In the genomic region with DNA sequence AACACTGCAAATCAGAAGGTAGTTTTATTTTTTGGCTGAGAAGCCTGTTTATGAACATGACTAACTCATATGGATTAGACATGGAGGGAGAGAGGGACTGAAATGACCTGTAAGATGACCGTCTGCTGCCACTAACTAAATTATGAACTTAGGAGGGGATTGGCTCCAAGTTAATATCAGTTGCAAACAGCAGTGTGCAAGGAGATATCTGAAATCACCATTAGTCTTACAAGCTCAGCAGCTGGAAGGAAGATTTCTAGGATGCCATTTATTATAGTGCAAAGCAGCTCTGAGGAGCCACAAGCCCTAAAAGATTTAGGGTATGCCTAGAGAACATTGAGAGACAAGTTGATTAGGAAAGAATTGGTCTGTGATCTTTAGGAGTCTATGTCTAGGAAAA, we compare ENCODE assay signal across 23 cellular contexts.
DNase-seq lines count a peak whose midpoint lies in the region; ATAC-seq and TF ChIP-seq lines count a peak whose summit lies in the region.
"Had no signal": no experiment of that assay in that cellular context is flagged by ENCODE, and none has a peak within 500 bp of the region (broad histone marks: within the 10 kb centered on the region; RNA-seq: fewer than 3 reads in every experiment).

No MANE protein-coding gene starts in this region.

- H3K27me3 ChIP-seq in neural progenitor cell: no peaks in the 10 kb centered on the region
- H3K27me3 ChIP-seq: BE2C, BLaER1 had no signal

- DNase-seq in NCI-H82 (lab: John Stamatoyannopoulos, UW) (peak; percentile 18), NCI-H82 treated with DMSO at 0.1 percent for 48 hours (lab: John Stamatoyannopoulos, UW; ENCODE audit: unreplicated experiment) (no peak), erythroblast (lab: John Stamatoyannopoulos, UW) (peak; percentile 3 to 56), neural progenitor cell (ENCODE audit: low spot score) (no peak)
- DNase-seq in activated CD8-positive, alpha-beta memory T cell treated with anti-CD3 and anti-CD28 coated beads, Interleukin-2, amount 10 ng/mL, durations not matched to agents 7 days and 5 days: no peak
- DNase-seq: ACHN; BE2C; C1 segment of cervical spinal cord; CD4-positive, alpha-beta memory T cell; CD4-positive, CD25-positive, alpha-beta regulatory T cell; CD8-positive, alpha-beta memory T cell; COR-L47; DMS 273 treated with DMSO at 0.1 percent for 48 hours; DMS153; DMS53; DMS79; DND-41; EL; GDM1 had no signal

- no peaks in the 10 kb centered on the region for H3K27me3 Mint-ChIP-seq in activated CD8-positive, alpha-beta memory T cell treated with anti-CD3 and anti-CD28 coated beads, Interleukin-2, amount 10 ng/mL, durations not matched to agents 7 days and 5 days
- H3K27me3 Mint-ChIP-seq in neural progenitor cell (ENCODE audit: insufficient read depth, low read depth): peaks cover 4% of the 10 kb centered on the region
- H3K27me3 Mint-ChIP-seq: CD4-positive, alpha-beta memory T cell; CD4-positive, CD25-positive, alpha-beta regulatory T cell had no signal

- no peaks in the 10 kb centered on the region for H3K79me2 ChIP-seq in neural progenitor cell (ENCODE audit: low read depth)

- H3K27ac Mint-ChIP-seq in activated CD8-positive, alpha-beta memory T cell treated with anti-CD3 and anti-CD28 coated beads, Interleukin-2, amount 10 ng/mL, durations not matched to agents 7 days and 5 days: no peak overlapping the region
- H3K27ac Mint-ChIP-seq in neural progenitor cell: no peak overlapping the region
- H3K27ac Mint-ChIP-seq: CD14-positive monocyte; CD4-positive, alpha-beta memory T cell; CD4-positive, CD25-positive, alpha-beta regulatory T cell; CD8-positive, alpha-beta memory T cell had no signal

- peaks cover 17% of the 10 kb centered on the region for H3K4me1 Mint-ChIP-seq in activated CD8-positive, alpha-beta memory T cell treated with anti-CD3 and anti-CD28 coated beads, Interleukin-2, amount 10 ng/mL, durations not matched to agents 7 days and 5 days
- no peaks in the 10 kb centered on the region for H3K4me1 Mint-ChIP-seq in neural progenitor cell
- H3K4me1 Mint-ChIP-seq: CD14-positive monocyte; CD4-positive, alpha-beta memory T cell had no signal

- H2AFZ ChIP-seq in neural progenitor cell (replicated peaks): no peak overlapping the region

- H3K9me3 ChIP-seq in neural progenitor cell (ENCODE audit: low read depth): no peaks in the 10 kb centered on the region
- H3K9me3 ChIP-seq: BE2C, BLaER1 had no signal

- TF ChIP-seq POLR2A in erythroblast (IDR thresholded peaks at IDR 0.05; ENCODE audit: low read length): no peak

- H3K4me2 ChIP-seq in neural progenitor cell: no peak overlapping the region
- H3K4me2 ChIP-seq: BLaER1 had no signal

- ATAC-seq in activated CD8-positive, alpha-beta memory T cell treated with anti-CD3 and anti-CD28 coated beads, Interleukin-2, amount 10 ng/mL, durations not matched to agents 7 days and 5 days: no peak
- ATAC-seq: GM12878 had no signal

- no peak overlapping the region for H3K27ac ChIP-seq in neural progenitor cell
- H3K27ac ChIP-seq: 22Rv1, BLaER1 had no signal

- H3K36me3 Mint-ChIP-seq in activated CD8-positive, alpha-beta memory T cell treated with anti-CD3 and anti-CD28 coated beads, Interleukin-2, amount 10 ng/mL, durations not matched to agents 7 days and 5 days: peaks cover 5% of the 10 kb centered on the region
- no peaks in the 10 kb centered on the region for H3K36me3 Mint-ChIP-seq in neural progenitor cell
- H3K36me3 Mint-ChIP-seq: CD14-positive monocyte; CD4-positive, alpha-beta memory T cell; CD4-positive, CD25-positive, alpha-beta regulatory T cell; CD8-positive, alpha-beta memory T cell had no signal

- H3K4me1 ChIP-seq in neural progenitor cell: no peaks in the 10 kb centered on the region
- H3K4me1 ChIP-seq: BE2C, BLaER1 had no signal

- no peaks in the 10 kb centered on the region for H3F3A ChIP-seq in neural progenitor cell (ENCODE audit: low read depth)

- no peaks in the 10 kb centered on the region for H4K20me1 ChIP-seq in neural progenitor cell (ENCODE audit: low read depth)
- H4K20me1 ChIP-seq: BLaER1 had no signal

- no peak overlapping the region for H3K9ac ChIP-seq in neural progenitor cell
- H3K9ac ChIP-seq: BLaER1 had no signal

- no peak overlapping the region for H3K4me3 ChIP-seq in neural progenitor cell
- H3K4me3 ChIP-seq: BLaER1, GM12878 had no signal

- CTCF ChIA-PET in activated CD8-positive, alpha-beta memory T cell treated with anti-CD3 and anti-CD28 coated beads, Interleukin-2, amount 10 ng/mL, durations not matched to agents 7 days and 5 days (lab: Charles Lee): no interaction called here

- no peaks in the 10 kb centered on the region for H3K36me3 ChIP-seq in neural progenitor cell
- H3K36me3 ChIP-seq: BE2C, BLaER1 had no signal

- no peaks in the 10 kb centered on the region for H3K9me3 Mint-ChIP-seq in activated CD8-positive, alpha-beta memory T cell treated with anti-CD3 and anti-CD28 coated beads, Interleukin-2, amount 10 ng/mL, durations not matched to agents 7 days and 5 days (ENCODE audit: low read depth)
- H3K9me3 Mint-ChIP-seq in neural progenitor cell: peaks cover 5% of the 10 kb centered on the region
- H3K9me3 Mint-ChIP-seq: CD4-positive, alpha-beta memory T cell; CD8-positive, alpha-beta memory T cell had no signal

- H3K4me3 Mint-ChIP-seq in activated CD8-positive, alpha-beta memory T cell treated with anti-CD3 and anti-CD28 coated beads, Interleukin-2, amount 10 ng/mL, durations not matched to agents 7 days and 5 days: no peak overlapping the region
- no peak overlapping the region for H3K4me3 Mint-ChIP-seq in neural progenitor cell
- H3K4me3 Mint-ChIP-seq: CD14-positive monocyte; CD4-positive, alpha-beta memory T cell; CD4-positive, CD25-positive, alpha-beta regulatory T cell; CD8-positive, alpha-beta memory T cell had no signal

- no peak for TF ChIP-seq CTCF in neural progenitor cell (IDR thresholded peaks at IDR 0.05)

Comparison
In these comparisons a context has a peak if more than half of its experiments do, and no peak if none do; other contexts are left out.
1. DNase-seq: peak in NCI-H82 (single experiment) and erythroblast (2 of 2); none in NCI-H82 treated with DMSO at 0.1 percent for 48 hours (single experiment), activated CD8-positive, alpha-beta memory T cell treated with anti-CD3 and anti-CD28 coated beads, Interleukin-2, amount 10 ng/mL, durations not matched to agents 7 days and 5 days (single experiment) and neural progenitor cell (single experiment).